ENCODE assay signal across 13 cellular contexts in the genomic region with DNA sequence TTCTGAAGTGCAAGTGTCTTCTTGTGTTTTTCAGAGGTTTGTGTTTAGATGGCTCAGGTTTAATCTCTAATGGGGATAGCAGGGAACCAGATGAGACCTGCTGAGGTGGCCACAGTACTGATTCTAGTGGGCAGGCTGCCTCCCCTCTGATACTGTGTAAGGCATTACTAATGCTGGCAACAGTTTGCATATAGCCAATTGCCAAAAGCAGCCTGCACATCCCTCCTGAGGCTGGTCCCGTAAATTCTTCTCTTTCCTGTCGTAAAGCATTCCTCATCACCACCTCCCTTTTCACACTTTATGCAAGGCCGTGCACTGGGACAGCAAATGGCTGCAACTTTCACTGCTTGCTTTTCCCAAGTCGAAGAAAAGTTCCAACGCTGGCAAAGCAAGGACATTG.
DNase-seq lines count a peak whose midpoint lies in the region; ATAC-seq and TF ChIP-seq lines count a peak whose summit lies in the region.
"Had no signal": no experiment of that assay in that cellular context is flagged by ENCODE, and none has a peak within 500 bp of the region (broad histone marks: within the 10 kb centered on the region; RNA-seq: fewer than 3 reads in every experiment).

No MANE protein-coding gene starts in this region.

- H3K4me1 Mint-ChIP-seq in HFFc6 (ENCODE audit: low read depth) (peaks cover 53% of the 10 kb centered on the region), nephron (peaks cover 25% of the 10 kb centered on the region)
- peaks cover 37 to 79% of the 10 kb centered on the region in 2 donors for H3K4me1 Mint-ChIP-seq in effector memory CD8-positive, alpha-beta T cell (ENCODE audit: low read depth in 2 of 2)

- DNase-seq in AG20443 (ENCODE audit: low spot score) (peak; percentile 65), HFFc6 (peak; percentile 28), posterior vena cava (ENCODE audit: low spot score) (no peak)
- no peak for DNase-seq in effector memory CD8-positive, alpha-beta T cell
- DNase-seq: Calu3, glutamatergic neuron, NCI-H187 had no signal

- H3K4me3 Mint-ChIP-seq in HFFc6 (no peak overlapping the region), nephron (no peak overlapping the region)
- no peak overlapping the region for H3K4me3 Mint-ChIP-seq in effector memory CD8-positive, alpha-beta T cell
- H3K4me3 Mint-ChIP-seq: mesothelial cell of epicardium; T-helper 2 cell treated with Interferon-gamma antibody and Interleukin-4, amounts not matched to agents 5 μg/mL and 100 μg/mL, for 36 hours had no signal

- intact Hi-C loops in posterior vena cava (cut with DNase I), result no loop called here

- H3K9me3 Mint-ChIP-seq in HFFc6 (no peaks in the 10 kb centered on the region), nephron (no peaks in the 10 kb centered on the region)
- H3K9me3 Mint-ChIP-seq in effector memory CD8-positive, alpha-beta T cell, result no peaks in the 10 kb centered on the region
- H3K9me3 Mint-ChIP-seq: mesothelial cell of epicardium; T-helper 2 cell treated with Interferon-gamma antibody and Interleukin-4, amounts not matched to agents 5 μg/mL and 100 μg/mL, for 36 hours had no signal

- peaks cover 2% of the 10 kb centered on the region; the same call in 1 of the 2 replicates for H3K27me3 Mint-ChIP-seq in HFFc6 (ENCODE audit: insufficient read depth)
- H3K27me3 Mint-ChIP-seq in effector memory CD8-positive, alpha-beta T cell, result no peaks in the 10 kb centered on the region
- no peaks in the 10 kb centered on the region for H3K27me3 Mint-ChIP-seq in nephron (ENCODE audit: low read depth)

- TF ChIP-seq CTCF in HFFc6 (IDR thresholded peaks at IDR 0.05) (no peak), nephron (IDR thresholded peaks at IDR 0.05; ENCODE audit: unreplicated experiment in 3 of 3) (no peak)

- no peak for ATAC-seq in effector memory CD8-positive, alpha-beta T cell (replicated peaks)
- ATAC-seq in HG03025 (IDR thresholded peaks at IDR 0.05; ENCODE audit: low FRiP score, unreplicated experiment) (no peak), GM21786 (IDR thresholded peaks at IDR 0.05; ENCODE audit: unreplicated experiment) (no peak), HG03045 (IDR thresholded peaks at IDR 0.05; ENCODE audit: unreplicated experiment) (no peak)

- H3K27ac Mint-ChIP-seq in HFFc6, result peak overlapping the region; percentile 4; the same call in 1 of the 2 replicates
- peak overlapping the region; percentile 53 to 88 for H3K27ac Mint-ChIP-seq in effector memory CD8-positive, alpha-beta T cell
- peak overlapping the region in 2 of 3 experiments; percentile 15 to 53 for H3K27ac Mint-ChIP-seq in nephron
- H3K27ac Mint-ChIP-seq: mesothelial cell of epicardium; T-helper 2 cell treated with Interferon-gamma antibody and Interleukin-4, amounts not matched to agents 5 μg/mL and 100 μg/mL, for 36 hours had no signal

- 0 out of 2 replicates have a peak, but pooled peaks cover 2% of the 10 kb centered on the region for H3K36me3 Mint-ChIP-seq in HFFc6 (ENCODE audit: low read depth)
- peaks cover 64% of the 10 kb centered on the region for H3K36me3 Mint-ChIP-seq in effector memory CD8-positive, alpha-beta T cell (ENCODE audit: insufficient read depth)
- no peaks in the 10 kb centered on the region for H3K36me3 Mint-ChIP-seq in nephron (ENCODE audit: low read depth)
- H3K36me3 Mint-ChIP-seq: mesothelial cell of epicardium had no signal

Comparison
In these comparisons a context has a peak if more than half of its experiments do, and no peak if none do; other contexts are left out.
1. DNase-seq: peak in AG20443 (single experiment) and HFFc6 (single experiment); none in effector memory CD8-positive, alpha-beta T cell (0 of 3) and posterior vena cava (single experiment).
2. H3K27ac Mint-ChIP-seq: peak in every context shown above with its lines; median percentile 70 in effector memory CD8-positive, alpha-beta T cell; 34 in nephron; 4 in HFFc6.